15 cellular contexts compared by ENCODE assay signal in genomic region chr2:191190861-191191552, GRCh38.
"Had no signal": no experiment of that assay in that cellular context is flagged by ENCODE, and none has a peak within 500 bp of the region (broad histone marks: within the 10 kb centered on the region; RNA-seq: fewer than 3 reads in every experiment).

No MANE protein-coding gene starts in this region.

- H3K9me3 Mint-ChIP-seq: activated T-helper 17 cell treated with anti-CD3 and anti-CD28 coated beads, Interleukin-2, amount 50 U/mL, for 72 hours; nephron had no signal

- H3K27me3 Mint-ChIP-seq: activated T-helper 17 cell treated with anti-CD3 and anti-CD28 coated beads, Interleukin-2, amount 50 U/mL, for 72 hours had no signal

- H3K4me1 Mint-ChIP-seq: nephron had no signal

- H3K27ac Mint-ChIP-seq: memory B cell, nephron had no signal

- H3K4me3 Mint-ChIP-seq: memory B cell, nephron had no signal

- ATAC-seq: activated T-helper 17 cell treated with anti-CD3 and anti-CD28 coated beads, Interleukin-2, amount 50 U/mL, for 72 hours; left ventricle myocardium superior had no signal

- DNase-seq: activated CD4-positive, CD25-positive, alpha-beta regulatory T cell treated with anti-CD3 and anti-CD28 coated beads, Interleukin-2, amount 50 U/mL, for 72 hours; activated CD8-positive, alpha-beta memory T cell treated with anti-CD3 and anti-CD28 coated beads for 24 hours; activated naive CD4-positive, alpha-beta T cell treated with Interleukin-2 at 50 U/mL for 16 hours; cerebellar nuclear complex; effector memory CD4-positive, alpha-beta T cell; kidney glomerular epithelial cell; left ventricle myocardium superior; occipital lobe; stimulated activated CD4-positive, alpha-beta T cell treated with anti-CD3 and anti-CD28 coated beads, Interleukin-15, amount 100 ng/mL, for 24 hours; stimulated activated CD4-positive, alpha-beta T cell treated with anti-CD3 and anti-CD28 coated beads, Interleukin-4, amount 100 ng/mL, for 1 hour; stimulated activated naive CD4-positive, alpha-beta T cell; uterus had no signal
